In genomic region chr21:46184625-46185555, GRCh38 we compare ENCODE assay signal across 8 cellular contexts. TPM values are rescaled to one million over a fixed set of nuclear protein-coding genes. Genes with fewer than 3 reads are reported as not detected.
DNase-seq lines count a peak whose midpoint lies in the region; ATAC-seq, FAIRE-seq and TF ChIP-seq lines count a peak whose summit lies in the region.

No MANE protein-coding gene starts in this region.

- peak overlapping the region in 17 of 21 experiments; percentile 13 to 86 (median 56) for H3K27ac ChIP-seq in skin epidermis

- ATAC-seq in GM18868 (IDR thresholded peaks at IDR 0.05; ENCODE audit: unreplicated experiment) = no peak

- TF ChIP-seq POLR2A in H54 (IDR thresholded peaks at IDR 0.05; ENCODE audit: low read depth, low read length) = peak; percentile 59; the same call in 1 of the 2 replicates

- no peak for DNase-seq in BJ (ENCODE audit: low read depth)
- peak; percentile 63 for DNase-seq in H54 (ENCODE audit: insufficient read length, low spot score)
- DNase-seq in NCI-H2196 (lab: John Stamatoyannopoulos, UW; ENCODE audit: unreplicated experiment) = peak; percentile 72
- DNase-seq in cardiac fibroblast (ENCODE audit: low read depth in 2 of 2) = peak; percentile 71 to 96
- peak; percentile 79 for DNase-seq in iPS-NIHi7 (ENCODE audit: extremely low spot score)

- no peak for FAIRE-seq in H54 (lab: Jason Lieb, UNC)

- H3K4me3 ChIP-seq in BJ (ENCODE audit: low read depth, low read length) = peak overlapping the region; percentile 54
- H3K4me3 ChIP-seq in WI38 (ENCODE audit: low read depth, low read length) = peak overlapping the region; percentile 92
- peak overlapping the region; percentile 47 to 51 for H3K4me3 ChIP-seq in cardiac fibroblast (replicated peaks in 1 of 2; ENCODE audit: low read depth in 2 of 2, low read length in 2 of 2)
- peak overlapping the region; percentile 29 to 65 (median 48) for H3K4me3 ChIP-seq in skin epidermis

- TF ChIP-seq CTCF in BJ (IDR thresholded peaks at IDR 0.05; ENCODE audit: insufficient read depth, low read depth, low read length) (no peak), WI38 (IDR thresholded peaks at IDR 0.05; ENCODE audit: low read depth, low read length) (no peak), cardiac fibroblast (IDR thresholded peaks at IDR 0.05; ENCODE audit: low read depth, low read length) (no peak)

- H3K27me3 ChIP-seq in BJ (ENCODE audit: control insufficient read depth, insufficient read depth, low read length) = no peaks in the 10 kb centered on the region

- POLR2A ChIA-PET in BJ (lab: Charles Lee) = no interaction called here

- H3K36me3 ChIP-seq in BJ (ENCODE audit: control insufficient read depth, insufficient read depth, low read length) = peaks cover 4% of the 10 kb centered on the region

- CTCF ChIA-PET in BJ (lab: Yijun Ruan, JAX) = no interaction called here

RNA-seq across cellular contexts. Expression of gene SPATC1L, which starts 0.6 kb away (rescaled TPM):
- polyA plus RNA-seq in BJ (2011; rRNA removed) = 5.6 and 8.4 TPM in 2 replicates
- polyA minus RNA-seq in BJ (2011; rRNA and poly(A)+ RNA removed) = 2.4 and 3.6 TPM in 2 replicates

RNA-seq across cellular contexts. Expression of gene FTCD, which starts 29.5 kb away (rescaled TPM):
- 0.05 and 0.06 TPM in 2 replicates for polyA plus RNA-seq in BJ (2011; rRNA removed)
- polyA minus RNA-seq in BJ (2011; rRNA and poly(A)+ RNA removed) = not detected in 2 replicates

RNA-seq across cellular contexts. Expression of gene LSS, which starts 43.7 kb away (rescaled TPM):
- 34.6 and 59.9 TPM in 2 replicates for polyA plus RNA-seq in BJ (2011; rRNA removed)
- 28.4 and 33.7 TPM in 2 replicates for polyA minus RNA-seq in BJ (2011; rRNA and poly(A)+ RNA removed)
